ENCODE assay signal across 18 cellular contexts in the genomic region with DNA sequence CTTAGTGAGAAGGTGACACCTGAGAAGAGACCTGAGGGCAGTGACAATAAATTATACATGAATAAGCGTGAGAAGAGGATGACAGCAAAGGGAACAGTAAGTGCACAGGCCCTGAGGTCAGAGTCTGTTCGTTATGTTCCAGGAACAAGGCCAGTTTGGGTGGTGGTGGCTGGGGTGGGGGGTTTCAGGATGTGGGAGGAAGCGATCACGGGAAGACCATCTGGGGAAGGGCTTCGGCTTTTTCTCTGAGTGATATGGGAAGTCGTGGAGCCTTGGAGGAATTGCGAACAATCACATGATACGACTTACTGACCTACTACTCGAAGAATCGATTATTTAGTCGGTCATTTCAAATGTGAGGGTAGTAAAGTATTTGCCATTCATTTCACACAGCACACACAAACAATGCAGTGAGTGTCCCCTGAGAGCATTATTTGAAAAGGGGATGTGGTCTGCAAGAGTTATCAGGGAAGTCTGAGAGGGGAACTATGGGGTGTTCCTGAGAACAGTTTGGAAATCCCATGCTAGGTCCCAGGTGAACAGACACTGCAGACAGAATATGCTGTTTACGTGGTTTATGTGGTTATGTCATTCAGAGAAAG.
A peak's percentile ranks its signal among the peaks of the same experiment; 100 is the strongest.
DNase-seq lines count a peak whose midpoint lies in the region; ATAC-seq and TF ChIP-seq lines count a peak whose summit lies in the region.
"Had no signal": no experiment of that assay in that cellular context is flagged by ENCODE, and none has a peak within 500 bp of the region (broad histone marks: within the 10 kb centered on the region; RNA-seq: fewer than 3 reads in every experiment).

No MANE protein-coding gene starts in this region.

- H3K36me3 ChIP-seq in CD8-positive, alpha-beta T cell (ENCODE audit: insufficient read depth, low read length): no peaks in the 10 kb centered on the region
- H3K36me3 ChIP-seq: MG63, tibial artery had no signal

- no peak for TF ChIP-seq CTCF in CD8-positive, alpha-beta T cell (IDR thresholded peaks at IDR 0.05)
- TF ChIP-seq CTCF in omental fat pad (IDR thresholded peaks at IDR 0.05): no peak

- in situ Hi-C loops in KBM-7 (cut with MboI; ENCODE audit: low pct_unique_long_range_greater_than_20kb, low sequenced_read_pairs): no loop called here

- H3K4me1 Mint-ChIP-seq in activated T-cell treated with anti-CD3 and anti-CD28 coated beads, Interleukin-2, amount 50 U/mL, for 24 hours (ENCODE audit: low read depth): peaks cover 25% of the 10 kb centered on the region
- peaks cover 71% of the 10 kb centered on the region for H3K4me1 Mint-ChIP-seq in stimulated activated memory B cell treated with anti-CD40 and anti-IgM and Interleukin-4, amounts not matched to agents 10 μg/mL and 1 μg/mL and 100 μg/mL, for 72 hours
- H3K4me1 Mint-ChIP-seq in CD8-positive, alpha-beta T cell (ENCODE audit: low read depth): peaks cover 32% of the 10 kb centered on the region
- H3K4me1 Mint-ChIP-seq: brain had no signal

- no peaks in the 10 kb centered on the region for H3K9me3 Mint-ChIP-seq in activated T-cell treated with anti-CD3 and anti-CD28 coated beads, Interleukin-2, amount 50 U/mL, for 24 hours
- H3K9me3 Mint-ChIP-seq in stimulated activated memory B cell treated with anti-CD40 and anti-IgM and Interleukin-4, amounts not matched to agents 10 μg/mL and 1 μg/mL and 100 μg/mL, for 72 hours: peaks cover under 1% of the 10 kb centered on the region
- H3K9me3 Mint-ChIP-seq in CD8-positive, alpha-beta T cell: no peaks in the 10 kb centered on the region
- H3K9me3 Mint-ChIP-seq: immature natural killer cell had no signal

- H3K9me3 ChIP-seq in CD8-positive, alpha-beta T cell (ENCODE audit: low read length): no peaks in the 10 kb centered on the region
- H3K9me3 ChIP-seq: MG63, tibial artery had no signal

- CTCF ChIA-PET in CD8-positive, alpha-beta T cell (lab: Charles Lee): no interaction called here

- H3K36me3 Mint-ChIP-seq in activated T-cell treated with anti-CD3 and anti-CD28 coated beads, Interleukin-2, amount 50 U/mL, for 24 hours (ENCODE audit: low read depth): no peaks in the 10 kb centered on the region
- peaks cover 2% of the 10 kb centered on the region for H3K36me3 Mint-ChIP-seq in stimulated activated memory B cell treated with anti-CD40 and anti-IgM and Interleukin-4, amounts not matched to agents 10 μg/mL and 1 μg/mL and 100 μg/mL, for 72 hours
- peaks cover 2% of the 10 kb centered on the region for H3K36me3 Mint-ChIP-seq in CD8-positive, alpha-beta T cell
- H3K36me3 Mint-ChIP-seq: brain had no signal

- no peaks in the 10 kb centered on the region for H3K27me3 ChIP-seq in CD8-positive, alpha-beta T cell (ENCODE audit: insufficient read depth, low read length)
- H3K27me3 ChIP-seq: foreskin keratinocyte, MG63, tibial artery had no signal

- H3K4me3 Mint-ChIP-seq in activated T-cell treated with anti-CD3 and anti-CD28 coated beads, Interleukin-2, amount 50 U/mL, for 24 hours: no peak overlapping the region
- H3K4me3 Mint-ChIP-seq in stimulated activated memory B cell treated with anti-CD40 and anti-IgM and Interleukin-4, amounts not matched to agents 10 μg/mL and 1 μg/mL and 100 μg/mL, for 72 hours: peak overlapping the region; percentile 66
- no peak overlapping the region for H3K4me3 Mint-ChIP-seq in CD8-positive, alpha-beta T cell
- H3K4me3 Mint-ChIP-seq: activated CD4-positive, alpha-beta memory T cell treated with anti-CD3 and anti-CD28 coated beads, Interleukin-2, amount 10 ng/mL, durations not matched to agents 7 days and 5 days; brain; immature natural killer cell had no signal

- intact Hi-C loops in CD8-positive, alpha-beta T cell (cut with DNase I, micrococcal nuclease): no loop called here

- H3K27ac Mint-ChIP-seq in activated T-cell treated with anti-CD3 and anti-CD28 coated beads, Interleukin-2, amount 50 U/mL, for 24 hours: peak overlapping the region; percentile 8
- H3K27ac Mint-ChIP-seq in stimulated activated memory B cell treated with anti-CD40 and anti-IgM and Interleukin-4, amounts not matched to agents 10 μg/mL and 1 μg/mL and 100 μg/mL, for 72 hours: peak overlapping the region; percentile 90
- H3K27ac Mint-ChIP-seq in CD8-positive, alpha-beta T cell: no peak overlapping the region
- H3K27ac Mint-ChIP-seq: activated CD4-positive, alpha-beta memory T cell treated with anti-CD3 and anti-CD28 coated beads, Interleukin-2, amount 10 ng/mL, durations not matched to agents 7 days and 5 days; brain had no signal

- H3K27ac ChIP-seq in CD8-positive, alpha-beta T cell (ENCODE audit: low read depth, low read length): no peak overlapping the region
- H3K27ac ChIP-seq: foreskin keratinocyte, tibial artery had no signal

- no peak overlapping the region for H3K4me3 ChIP-seq in CD8-positive, alpha-beta T cell (ENCODE audit: low read depth, low read length)
- H3K4me3 ChIP-seq: MG63, tibial artery had no signal

- peak; percentile 61 for ATAC-seq in HG02588 (IDR thresholded peaks at IDR 0.05; ENCODE audit: unreplicated experiment)
- peak; percentile 88 for ATAC-seq in stimulated activated memory B cell treated with anti-CD40 and anti-IgM and Interleukin-4, amounts not matched to agents 10 μg/mL and 1 μg/mL and 100 μg/mL, for 72 hours
- ATAC-seq in CD8-positive, alpha-beta T cell: no peak
- no peak for ATAC-seq in omental fat pad (ENCODE audit: low FRiP score)
- ATAC-seq: foreskin keratinocyte had no signal

- DNase-seq in activated T-cell treated with anti-CD3 and anti-CD28 coated beads, Interleukin-2, amount 50 U/mL, for 24 hours: no peak
- no peak for DNase-seq in activated T-cell treated with anti-CD3 and anti-CD28 coated beads for 4 hours
- DNase-seq in KBM-7: peak; percentile 72
- DNase-seq in NCI-H2107 treated with DMSO at 0.1 percent for 48 hours (lab: John Stamatoyannopoulos, UW; ENCODE audit: unreplicated experiment): no peak
- DNase-seq in CD8-positive, alpha-beta T cell: no peak
- no peak for DNase-seq in omental fat pad (ENCODE audit: low spot score)
- DNase-seq: activated CD4-positive, alpha-beta memory T cell treated with anti-CD3 and anti-CD28 coated beads, Interleukin-2, amount 10 ng/mL, durations not matched to agents 7 days and 5 days; activated effector memory CD4-positive, alpha-beta T cell treated with anti-CD3 and anti-CD28 coated beads, Interleukin-2, amount 50 U/mL, for 16 hours; foreskin keratinocyte; immature natural killer cell; MG63; NCI-H2227 treated with DMSO at 0.1 percent for 48 hours; posterior cingulate gyrus; T-helper 1 cell; tibial artery had no signal

- H3K4me1 ChIP-seq in CD8-positive, alpha-beta T cell (ENCODE audit: insufficient read depth, low read length): peaks cover 23% of the 10 kb centered on the region
- H3K4me1 ChIP-seq: foreskin keratinocyte, tibial artery had no signal

- POLR2A ChIA-PET in CD8-positive, alpha-beta T cell (lab: Charles Lee): no interaction called here

- no peaks in the 10 kb centered on the region for H3K27me3 Mint-ChIP-seq in activated T-cell treated with anti-CD3 and anti-CD28 coated beads, Interleukin-2, amount 50 U/mL, for 24 hours
- H3K27me3 Mint-ChIP-seq in stimulated activated memory B cell treated with anti-CD40 and anti-IgM and Interleukin-4, amounts not matched to agents 10 μg/mL and 1 μg/mL and 100 μg/mL, for 72 hours: no peaks in the 10 kb centered on the region
- H3K27me3 Mint-ChIP-seq in CD8-positive, alpha-beta T cell (ENCODE audit: low read depth): no peaks in the 10 kb centered on the region
- H3K27me3 Mint-ChIP-seq: activated CD4-positive, alpha-beta memory T cell treated with anti-CD3 and anti-CD28 coated beads, Interleukin-2, amount 10 ng/mL, durations not matched to agents 7 days and 5 days; brain had no signal

Comparison
In these comparisons a context has a peak if more than half of its experiments do, and no peak if none do; other contexts are left out.
1. ATAC-seq: peak in HG02588 (single experiment) and stimulated activated memory B cell treated with anti-CD40 and anti-IgM and Interleukin-4, amounts not matched to agents 10 μg/mL and 1 μg/mL and 100 μg/mL, for 72 hours (single experiment); none in CD8-positive, alpha-beta T cell (single experiment) and omental fat pad (single experiment).